1 cellular context compared by ENCODE assay signal in genomic region chr12:57000393-57000792, GRCh38.
TF ChIP-seq lines count a peak whose summit lies in the region.

No MANE protein-coding gene starts in this region.

TF ChIP-seq in GM12878, 131 proteins besides CTCF, POLR2A, EP300 and RAD21:
- TF ChIP-seq SIN3A (IDR thresholded peaks at IDR 0.05; ENCODE audit: low read depth, low read length): no peak
- TF ChIP-seq MEF2B (IDR thresholded peaks at IDR 0.05; ENCODE audit: partially characterized antibody, poor library complexity, severe bottlenecking): no peak
- peak; percentile 43 for TF ChIP-seq BCL3 (IDR thresholded peaks at IDR 0.05; ENCODE audit: borderline replicate concordance, insufficient read depth, low read depth, low read length, poor library complexity, severe bottlenecking)
TF ChIP-seq in GM12878: peak in this region for 1.
